In genomic region chr10:101014230-101014884, GRCh38 we compare ENCODE assay signal across 8 cellular contexts. TPM values are rescaled to one million over a fixed set of nuclear protein-coding genes. Genes with fewer than 3 reads are reported as not detected.
DNase-seq lines count a peak whose midpoint lies in the region; ATAC-seq, FAIRE-seq and TF ChIP-seq lines count a peak whose summit lies in the region.

No MANE protein-coding gene starts in this region.

- peaks cover 35% of the 10 kb centered on the region for H3K4me1 Mint-ChIP-seq in activated CD8-positive, alpha-beta memory T cell treated with anti-CD3 and anti-CD28 coated beads, Interleukin-2, amount 10 ng/mL, durations not matched to agents 7 days and 5 days
- H3K4me1 Mint-ChIP-seq in endothelial cell (ENCODE audit: unreplicated experiment) = peaks cover 18% of the 10 kb centered on the region

- TF ChIP-seq CTCF in endothelial cell (IDR thresholded peaks at IDR 0.05; ENCODE audit: unreplicated experiment) = peak; percentile 61

- H3K4me3 Mint-ChIP-seq in activated CD8-positive, alpha-beta memory T cell treated with anti-CD3 and anti-CD28 coated beads, Interleukin-2, amount 10 ng/mL, durations not matched to agents 7 days and 5 days = no peak overlapping the region
- no peak overlapping the region for H3K4me3 Mint-ChIP-seq in endothelial cell (ENCODE audit: unreplicated experiment)

- H3K9me3 Mint-ChIP-seq in activated CD8-positive, alpha-beta memory T cell treated with anti-CD3 and anti-CD28 coated beads, Interleukin-2, amount 10 ng/mL, durations not matched to agents 7 days and 5 days (ENCODE audit: low read depth) = no peaks in the 10 kb centered on the region
- H3K9me3 Mint-ChIP-seq in endothelial cell (ENCODE audit: unreplicated experiment) = no peaks in the 10 kb centered on the region

- no peak for TF ChIP-seq POLR2A in GM12892 (IDR thresholded peaks at IDR 0.05; ENCODE audit: low read depth, low read length)

- DNase-seq in GM12892 (ENCODE audit: insufficient read length) (peak; percentile 76), NCI-H2227 treated with DMSO at 0.1 percent for 48 hours (lab: John Stamatoyannopoulos, UW) (peak; percentile 20), endothelial cell (ENCODE audit: low spot score) (peak; percentile 90), myocyte (ENCODE audit: low read depth) (peak; percentile 75)
- peak; percentile 83 for DNase-seq in activated CD8-positive, alpha-beta memory T cell treated with anti-CD3 and anti-CD28 coated beads, Interleukin-2, amount 10 ng/mL, durations not matched to agents 7 days and 5 days
- DNase-seq in stimulated activated CD8-positive, alpha-beta memory T cell treated with anti-CD3 and anti-CD28 coated beads, Interleukin-7, amount 100 ng/mL, for 48 hours (ENCODE audit: extremely low read depth in 1 of 2, low read depth in 1 of 2) = peak; percentile 39 to 59

- H3K27me3 ChIP-seq in ACC112 (ENCODE audit: insufficient read depth, low read length) = no peaks in the 10 kb centered on the region

- H3K27ac ChIP-seq in ACC112 (ENCODE audit: low read depth, low read length) = peak overlapping the region; percentile 28; the same call in 1 of the 2 replicates

- H3K27me3 Mint-ChIP-seq in activated CD8-positive, alpha-beta memory T cell treated with anti-CD3 and anti-CD28 coated beads, Interleukin-2, amount 10 ng/mL, durations not matched to agents 7 days and 5 days = peaks cover 29% of the 10 kb centered on the region
- H3K27me3 Mint-ChIP-seq in endothelial cell (ENCODE audit: unreplicated experiment) = peaks cover 17% of the 10 kb centered on the region

- no peaks in the 10 kb centered on the region for H3K36me3 Mint-ChIP-seq in activated CD8-positive, alpha-beta memory T cell treated with anti-CD3 and anti-CD28 coated beads, Interleukin-2, amount 10 ng/mL, durations not matched to agents 7 days and 5 days
- H3K36me3 Mint-ChIP-seq in endothelial cell (ENCODE audit: low read depth, unreplicated experiment) = no peaks in the 10 kb centered on the region

- peaks cover 22% of the 10 kb centered on the region for H3K4me1 ChIP-seq in ACC112 (ENCODE audit: control insufficient read depth, insufficient read depth, low read length, unreplicated experiment)

- ATAC-seq in activated CD8-positive, alpha-beta memory T cell treated with anti-CD3 and anti-CD28 coated beads, Interleukin-2, amount 10 ng/mL, durations not matched to agents 7 days and 5 days = peak; percentile 37
- ATAC-seq in HG02571 (IDR thresholded peaks at IDR 0.05; ENCODE audit: unreplicated experiment) = no peak

- H3K79me2 ChIP-seq in ACC112 (ENCODE audit: control insufficient read depth, insufficient read depth, low read length, unreplicated experiment) = no peaks in the 10 kb centered on the region

- no peak overlapping the region for H2AFZ ChIP-seq in ACC112 (ENCODE audit: low read length, unreplicated experiment)

- no peaks in the 10 kb centered on the region for H3K36me3 ChIP-seq in ACC112 (ENCODE audit: insufficient read depth, low read length)

- CTCF ChIA-PET in activated CD8-positive, alpha-beta memory T cell treated with anti-CD3 and anti-CD28 coated beads, Interleukin-2, amount 10 ng/mL, durations not matched to agents 7 days and 5 days (lab: Charles Lee) = interaction anchor here (0.6 to 7.6 kb wide), 24 partner anchors 9 to 519 kb away, joined by 3 to 174 read pairs (median 4); partner anchors contain the start of genes KAZALD1, LZTS2, MRPL43 and PDZD7

- FAIRE-seq in GM12892 (lab: Jason Lieb, UNC) = peak; percentile 83

- no peak overlapping the region for H3K4me3 ChIP-seq in ACC112 (ENCODE audit: low read depth, low read length)

- H3K27ac Mint-ChIP-seq in activated CD8-positive, alpha-beta memory T cell treated with anti-CD3 and anti-CD28 coated beads, Interleukin-2, amount 10 ng/mL, durations not matched to agents 7 days and 5 days = no peak overlapping the region
- no peak overlapping the region for H3K27ac Mint-ChIP-seq in endothelial cell (ENCODE audit: unreplicated experiment)

RNA-seq across cellular contexts. Expression of gene LZTS2, which starts 14.7 kb away (rescaled TPM):
- 4.3 TPM for polyA plus RNA-seq in GM12892 (2012; ENCODE audit: missing spikeins)
- total RNA-seq in activated CD8-positive, alpha-beta memory T cell treated with anti-CD3 and anti-CD28 coated beads, Interleukin-2, amount 10 ng/mL, durations not matched to agents 7 days and 5 days = 10 to 100 TPM; 12.6 to 12.7 TPM
- total RNA-seq in endothelial cell (ENCODE audit: unreplicated experiment) = 52.2 TPM
- total RNA-seq in myocyte = 134 and 204 TPM in 2 replicates
- polyA plus RNA-seq in myocyte (2012) = 85.7 TPM

RNA-seq across cellular contexts. Expression of gene PDZD7, which starts 16.6 kb away (rescaled TPM):
- 0.15 TPM for polyA plus RNA-seq in GM12892 (2012; ENCODE audit: missing spikeins)
- 1 to 10 TPM in 1 of 2 experiments, under 1 TPM in 1; 0.59 to 1.2 TPM for total RNA-seq in activated CD8-positive, alpha-beta memory T cell treated with anti-CD3 and anti-CD28 coated beads, Interleukin-2, amount 10 ng/mL, durations not matched to agents 7 days and 5 days
- total RNA-seq in endothelial cell (ENCODE audit: unreplicated experiment) (0.54 TPM), myocyte (0.16 and 1.9 TPM in 2 replicates)
- 4.0 TPM for polyA plus RNA-seq in myocyte (2012)

RNA-seq across cellular contexts. Expression of gene SFXN3, which starts 16.7 kb away (rescaled TPM):
- polyA plus RNA-seq in GM12892 (2012; ENCODE audit: missing spikeins) = 2.2 TPM
- total RNA-seq in activated CD8-positive, alpha-beta memory T cell treated with anti-CD3 and anti-CD28 coated beads, Interleukin-2, amount 10 ng/mL, durations not matched to agents 7 days and 5 days = 10 to 100 TPM; 38.2 to 48.8 TPM
- total RNA-seq in endothelial cell (ENCODE audit: unreplicated experiment) (27.1 TPM), myocyte (103 and 122 TPM in 2 replicates)
- 77.4 TPM for polyA plus RNA-seq in myocyte (2012)

RNA-seq across cellular contexts. Expression of gene TWNK, which starts 27.0 kb away (rescaled TPM):
- polyA plus RNA-seq in GM12892 (2012; ENCODE audit: missing spikeins) = 13.5 TPM
- 10 to 100 TPM; 11.2 to 18.7 TPM for total RNA-seq in activated CD8-positive, alpha-beta memory T cell treated with anti-CD3 and anti-CD28 coated beads, Interleukin-2, amount 10 ng/mL, durations not matched to agents 7 days and 5 days
- total RNA-seq in endothelial cell (ENCODE audit: unreplicated experiment) (10.5 TPM), myocyte (5.1 and 5.8 TPM in 2 replicates)
- polyA plus RNA-seq in myocyte (2012) = 8.4 TPM

RNA-seq across cellular contexts. Expression of gene MRPL43, which starts 27.1 kb away (rescaled TPM):
- polyA plus RNA-seq in GM12892 (2012; ENCODE audit: missing spikeins) = 59.4 TPM
- total RNA-seq in activated CD8-positive, alpha-beta memory T cell treated with anti-CD3 and anti-CD28 coated beads, Interleukin-2, amount 10 ng/mL, durations not matched to agents 7 days and 5 days = 10 to 100 TPM; 48.2 to 52.2 TPM
- total RNA-seq in endothelial cell (ENCODE audit: unreplicated experiment) (51.8 TPM), myocyte (65.6 and 70.2 TPM in 2 replicates)
- polyA plus RNA-seq in myocyte (2012) = 112 TPM

Comparison
In these comparisons a context has a peak if more than half of its experiments do, and no peak if none do; other contexts are left out.
1. DNase-seq: peak in every context shown above with its lines; median percentile 90 in endothelial cell; 83 in activated CD8-positive, alpha-beta memory T cell treated with anti-CD3 and anti-CD28 coated beads, Interleukin-2, amount 10 ng/mL, durations not matched to agents 7 days and 5 days; 76 in GM12892; 75 in myocyte; 49 in stimulated activated CD8-positive, alpha-beta memory T cell treated with anti-CD3 and anti-CD28 coated beads, Interleukin-7, amount 100 ng/mL, for 48 hours; 20 in NCI-H2227 treated with DMSO at 0.1 percent for 48 hours.